In genomic region chr2:235737840-235738239, GRCh38 we compare ENCODE assay signal across 15 cellular contexts.
DNase-seq lines count a peak whose midpoint lies in the region; ATAC-seq and TF ChIP-seq lines count a peak whose summit lies in the region.
"Had no signal": no experiment of that assay in that cellular context is flagged by ENCODE, and none has a peak within 500 bp of the region (broad histone marks: within the 10 kb centered on the region; RNA-seq: fewer than 3 reads in every experiment).

No MANE protein-coding gene starts in this region.

- H3K9me3 ChIP-seq in mucosa of descending colon = no peaks in the 10 kb centered on the region
- H3K9me3 ChIP-seq in WERI-Rb-1 (ENCODE audit: severe bottlenecking) = no peaks in the 10 kb centered on the region
- H3K9me3 ChIP-seq: BLaER1 treated with 17β-estradiol and CSF1 and Interleukin-3, amounts not matched to agents 10 nM and 100 nM had no signal

- H3K27ac Mint-ChIP-seq in GM23338 = peak overlapping the region; percentile 72
- H3K27ac Mint-ChIP-seq in stimulated activated effector memory CD8-positive, alpha-beta T cell treated with anti-CD3 and anti-CD28 coated beads, Interleukin-12 subunit alpha, Interleukin-12 subunit beta, amount 100 ng/mL, for 72 hours = peak overlapping the region; percentile 68
- H3K27ac Mint-ChIP-seq: B cell; CD8-positive, alpha-beta T cell; HFFc6 had no signal

- peaks cover 9% of the 10 kb centered on the region for H3K36me3 ChIP-seq in GM23338 (ENCODE audit: insufficient read depth)
- H3K36me3 ChIP-seq in mucosa of descending colon (ENCODE audit: low read depth) = no peaks in the 10 kb centered on the region
- H3K36me3 ChIP-seq in WERI-Rb-1 = peaks cover 37% of the 10 kb centered on the region

- H3K27ac ChIP-seq in GM23338 (ENCODE audit: low read depth) = no peak overlapping the region
- H3K27ac ChIP-seq in RWPE1 = peak overlapping the region; percentile 68
- H3K27ac ChIP-seq in WERI-Rb-1 = no peak overlapping the region
- H3K27ac ChIP-seq: BLaER1 treated with 17β-estradiol and CSF1 and Interleukin-3, amounts not matched to agents 10 nM and 100 nM had no signal

- no peak overlapping the region for H3K4me3 Mint-ChIP-seq in GM23338
- no peak overlapping the region for H3K4me3 Mint-ChIP-seq in stimulated activated effector memory CD8-positive, alpha-beta T cell treated with anti-CD3 and anti-CD28 coated beads, Interleukin-12 subunit alpha, Interleukin-12 subunit beta, amount 100 ng/mL, for 72 hours
- H3K4me3 Mint-ChIP-seq: B cell; CD8-positive, alpha-beta T cell; HFFc6 had no signal

- H3K4me3 ChIP-seq in GM23338 (no peak overlapping the region), mucosa of descending colon (no peak overlapping the region), WERI-Rb-1 (ENCODE audit: low read depth, low read length) (no peak overlapping the region)
- H3K4me3 ChIP-seq: BLaER1 treated with 17β-estradiol and CSF1 and Interleukin-3, amounts not matched to agents 10 nM and 100 nM had no signal

- H3K9me3 Mint-ChIP-seq in GM23338 = no peaks in the 10 kb centered on the region
- no peaks in the 10 kb centered on the region for H3K9me3 Mint-ChIP-seq in stimulated activated effector memory CD8-positive, alpha-beta T cell treated with anti-CD3 and anti-CD28 coated beads, Interleukin-12 subunit alpha, Interleukin-12 subunit beta, amount 100 ng/mL, for 72 hours
- H3K9me3 Mint-ChIP-seq: CD8-positive, alpha-beta T cell; HFFc6 had no signal

- H3K4me1 Mint-ChIP-seq in GM23338 = peaks cover 23% of the 10 kb centered on the region
- H3K4me1 Mint-ChIP-seq in stimulated activated effector memory CD8-positive, alpha-beta T cell treated with anti-CD3 and anti-CD28 coated beads, Interleukin-12 subunit alpha, Interleukin-12 subunit beta, amount 100 ng/mL, for 72 hours = peaks cover 27% of the 10 kb centered on the region
- H3K4me1 Mint-ChIP-seq: B cell had no signal

- ATAC-seq in GM23338 = no peak
- ATAC-seq in mucosa of descending colon = peak; percentile 10
- ATAC-seq in stimulated activated effector memory CD8-positive, alpha-beta T cell treated with anti-CD3 and anti-CD28 coated beads, Interleukin-12 subunit alpha, Interleukin-12 subunit beta, amount 100 ng/mL, for 72 hours = no peak
- ATAC-seq: CD8-positive, alpha-beta T cell; HCT116 had no signal

- intact Hi-C loops in mucosa of descending colon (cut with DNase I, micrococcal nuclease) = no loop called here

- no peak for DNase-seq in GM23338 (ENCODE audit: low spot score)
- DNase-seq in RWPE1 (ENCODE audit: low spot score) = no peak
- DNase-seq in mucosa of descending colon = no peak
- DNase-seq in stimulated activated effector memory CD8-positive, alpha-beta T cell treated with anti-CD3 and anti-CD28 coated beads, Interleukin-12 subunit alpha, Interleukin-12 subunit beta, amount 100 ng/mL, for 72 hours (ENCODE audit: low spot score in 2 of 2) = no peak
- no peak for DNase-seq in WERI-Rb-1
- DNase-seq in NCI-H1105 (lab: John Stamatoyannopoulos, UW) = no peak
- no peak for DNase-seq in NCI-H146 treated with DMSO at 0.1 percent for 48 hours (lab: John Stamatoyannopoulos, UW; ENCODE audit: unreplicated experiment)
- DNase-seq: Calu3; CD8-positive, alpha-beta T cell; GF-D8; HFFc6; IMR-90 had no signal

- H3K79me2 ChIP-seq in GM23338 (replicated peaks; ENCODE audit: insufficient read depth) = no peaks in the 10 kb centered on the region; the same call in 1 of the 2 replicates

- H3K4me2 ChIP-seq in GM23338 = no peak overlapping the region
- H3K4me2 ChIP-seq: BLaER1 treated with 17β-estradiol and CSF1 and Interleukin-3, amounts not matched to agents 10 nM and 100 nM had no signal

- no peaks in the 10 kb centered on the region for H3K9me2 ChIP-seq in GM23338 (ENCODE audit: insufficient read depth)

- H2AFZ ChIP-seq in GM23338 = no peak overlapping the region

- H3K36me3 Mint-ChIP-seq in GM23338 (ENCODE audit: low read depth) = no peaks in the 10 kb centered on the region; the same call in 2 of the 3 replicates
- no peaks in the 10 kb centered on the region for H3K36me3 Mint-ChIP-seq in stimulated activated effector memory CD8-positive, alpha-beta T cell treated with anti-CD3 and anti-CD28 coated beads, Interleukin-12 subunit alpha, Interleukin-12 subunit beta, amount 100 ng/mL, for 72 hours
- H3K36me3 Mint-ChIP-seq: CD8-positive, alpha-beta T cell had no signal

- H3K27me3 ChIP-seq in GM23338 (ENCODE audit: insufficient read depth) = no peaks in the 10 kb centered on the region
- H3K27me3 ChIP-seq in WERI-Rb-1 (ENCODE audit: insufficient read depth, low read depth, severe bottlenecking) = no peaks in the 10 kb centered on the region
- H3K27me3 ChIP-seq: BLaER1 treated with 17β-estradiol and CSF1 and Interleukin-3, amounts not matched to agents 10 nM and 100 nM had no signal

- H3K4me1 ChIP-seq in GM23338 (ENCODE audit: insufficient read depth) (peaks cover 8% of the 10 kb centered on the region), mucosa of descending colon (ENCODE audit: low read depth) (no peaks in the 10 kb centered on the region)

- no peak for TF ChIP-seq CTCF in GM23338 (conservative IDR thresholded peaks at IDR 0.05; ENCODE audit: low read depth in 2 of 2)
- TF ChIP-seq CTCF in RWPE1 (conservative IDR thresholded peaks at IDR 0.05; ENCODE audit: low read depth) = no peak
- TF ChIP-seq CTCF in mucosa of descending colon (IDR thresholded peaks at IDR 0.05) = no peak
- TF ChIP-seq CTCF in WERI-Rb-1 (IDR thresholded peaks at IDR 0.05; ENCODE audit: low read depth, low read length) = no peak

- H3K27me3 Mint-ChIP-seq in GM23338 (ENCODE audit: insufficient read depth, low read depth, poor library complexity) = peaks cover 10% of the 10 kb centered on the region
- H3K27me3 Mint-ChIP-seq: B cell had no signal

- POLR2A ChIA-PET in RWPE1 (lab: Yijun Ruan, JAX; ENCODE audit: low non-redundant PET) = no interaction called here

- CTCF ChIA-PET in RWPE1 (lab: Yijun Ruan, JAX) = no interaction called here

- peaks cover 7% of the 10 kb centered on the region for H4K20me1 ChIP-seq in GM23338 (replicated peaks; ENCODE audit: insufficient read depth)

- H3F3A ChIP-seq in GM23338 (replicated peaks; ENCODE audit: low read depth) = no peaks in the 10 kb centered on the region; the same call in 1 of the 2 replicates

TF ChIP-seq in GM23338, 12 proteins besides CTCF, POLR2A, EP300 and RAD21 (continues in another document):
- TF ChIP-seq REST (IDR thresholded peaks at IDR 0.05; ENCODE audit: unreplicated experiment) = no peak
